Comparison of ENCODE assay signal across 1 cellular context in genomic region chr15:100926971-100927756, GRCh38.
TF ChIP-seq lines count a peak whose summit lies in the region.

No MANE protein-coding gene starts in this region.

TF ChIP-seq in GM12878, 131 proteins besides CTCF, POLR2A, EP300 and RAD21 (continued from another document):
- TF ChIP-seq MEF2B (IDR thresholded peaks at IDR 0.05; ENCODE audit: partially characterized antibody, poor library complexity, severe bottlenecking) (peak; percentile 94), IKZF2 (IDR thresholded peaks at IDR 0.05) (peak in 1 of 2 experiments; percentile 12; a peak in 1 of 4 replicates), ZBTB40 (IDR thresholded peaks at IDR 0.05; ENCODE audit: borderline replicate concordance) (peak; percentile 32; the same call in 1 of the 2 replicates), SPI1 (IDR thresholded peaks at IDR 0.05; ENCODE audit: borderline replicate concordance, insufficient read depth, low read depth, low read length) (peak; percentile 33; the same call in 1 of the 2 replicates), EED (IDR thresholded peaks at IDR 0.05; ENCODE audit: low read depth) (0 out of 2 replicates have a peak, but pooled peaks have one; percentile 29), ZNF687 (IDR thresholded peaks at IDR 0.05) (0 out of 2 replicates have a peak, but pooled peaks have one; percentile 28), IRF3 (IDR thresholded peaks at IDR 0.05) (no peak), ZBTB11 (CRISPR knock-in tag; IDR thresholded peaks at IDR 0.05) (peak; percentile 55; the same call in 1 of the 2 replicates)
